ENCODE assay signal across 15 cellular contexts in genomic region chr21:25107708-25108107, GRCh38.
A peak's percentile ranks its signal among the peaks of the same experiment; 100 is the strongest.
DNase-seq lines count a peak whose midpoint lies in the region; ATAC-seq, FAIRE-seq and TF ChIP-seq lines count a peak whose summit lies in the region.
"Had no signal": no experiment of that assay in that cellular context is flagged by ENCODE, and none has a peak within 500 bp of the region (broad histone marks: within the 10 kb centered on the region; RNA-seq: fewer than 3 reads in every experiment).

No MANE protein-coding gene starts in this region.

- TF ChIP-seq EP300 in upper lobe of left lung (IDR thresholded peaks at IDR 0.05), result no peak

- H3K4me3 Mint-ChIP-seq in activated naive CD4-positive, alpha-beta T cell treated with anti-CD3 and anti-CD28 coated beads for 36 hours, result no peak overlapping the region
- H3K4me3 Mint-ChIP-seq: activated naive CD8-positive, alpha-beta T cell treated with anti-CD3 and anti-CD28 coated beads, Interleukin-2, amount 50 U/mL, for 24 hours had no signal

- CTCF ChIA-PET in activated naive CD4-positive, alpha-beta T cell treated with anti-CD3 and anti-CD28 coated beads for 36 hours (lab: Charles Lee), result no interaction called here

- H3K36me3 Mint-ChIP-seq in activated naive CD4-positive, alpha-beta T cell treated with anti-CD3 and anti-CD28 coated beads for 36 hours (ENCODE audit: low read depth), result no peaks in the 10 kb centered on the region

- ATAC-seq in upper lobe of left lung (ENCODE audit: low FRiP score in 2 of 2), result no peak
- ATAC-seq: activated naive CD8-positive, alpha-beta T cell treated with anti-CD3 and anti-CD28 coated beads, Interleukin-2, amount 50 U/mL, for 24 hours; HCT116 had no signal

- no peak overlapping the region for H3K4me3 ChIP-seq in bronchial epithelial cell (ENCODE audit: low read depth, low read length)
- H3K4me3 ChIP-seq in upper lobe of left lung, result no peak overlapping the region
- H3K4me3 ChIP-seq: prostate gland, stomach had no signal

- TF ChIP-seq CTCF in bronchial epithelial cell (IDR thresholded peaks at IDR 0.05; ENCODE audit: insufficient read depth, low read length, severe bottlenecking) (no peak), upper lobe of left lung (IDR thresholded peaks at IDR 0.05) (no peak)

- no peak for FAIRE-seq in bronchial epithelial cell (lab: Jason Lieb, UNC)

- no peaks in the 10 kb centered on the region for H3K4me1 ChIP-seq in upper lobe of left lung
- H3K4me1 ChIP-seq: prostate gland, stomach had no signal

- DNase-seq in GM04504 (ENCODE audit: low read depth), result peak; percentile 61
- DNase-seq in NOMO-1 treated with dmso at 0.1 percent for 144 hours (lab: John Stamatoyannopoulos, UW; ENCODE audit: unreplicated experiment), result peak; percentile 8
- peak; percentile 17 for DNase-seq in bronchial epithelial cell (ENCODE audit: low read depth)
- DNase-seq in renal cortical epithelial cell (ENCODE audit: low read depth), result peak; percentile 94
- DNase-seq in NCI-H2107 (lab: John Stamatoyannopoulos, UW), result no peak
- no peak for DNase-seq in mesenteric fat pad (ENCODE audit: low spot score)
- no peak for DNase-seq in activated naive CD4-positive, alpha-beta T cell treated with anti-CD3 and anti-CD28 coated beads for 36 hours
- no peak for DNase-seq in upper lobe of left lung
- DNase-seq: activated naive CD8-positive, alpha-beta T cell treated with anti-CD3 and anti-CD28 coated beads, Interleukin-2, amount 50 U/mL, for 24 hours; COR-L47; NCI-H2029; stomach; T-helper 9 cell had no signal

- intact Hi-C loops in activated naive CD4-positive, alpha-beta T cell treated with anti-CD3 and anti-CD28 coated beads for 36 hours (cut with micrococcal nuclease), result no loop called here

- TF ChIP-seq POLR2A in upper lobe of left lung (IDR thresholded peaks at IDR 0.05), result no peak

- H3K27ac Mint-ChIP-seq in activated naive CD4-positive, alpha-beta T cell treated with anti-CD3 and anti-CD28 coated beads for 36 hours, result no peak overlapping the region
- H3K27ac Mint-ChIP-seq: activated naive CD8-positive, alpha-beta T cell treated with anti-CD3 and anti-CD28 coated beads, Interleukin-2, amount 50 U/mL, for 24 hours had no signal

- H3K27ac ChIP-seq in upper lobe of left lung, result no peak overlapping the region
- H3K27ac ChIP-seq: prostate gland, stomach had no signal

- no peaks in the 10 kb centered on the region for H3K27me3 ChIP-seq in bronchial epithelial cell (ENCODE audit: control insufficient read depth, insufficient read depth, low read length)
- H3K27me3 ChIP-seq in upper lobe of left lung, result no peaks in the 10 kb centered on the region
- H3K27me3 ChIP-seq: stomach had no signal

- no peaks in the 10 kb centered on the region for H3K9me3 Mint-ChIP-seq in activated naive CD4-positive, alpha-beta T cell treated with anti-CD3 and anti-CD28 coated beads for 36 hours

- no peaks in the 10 kb centered on the region for H3K9me3 ChIP-seq in upper lobe of left lung
- H3K9me3 ChIP-seq: prostate gland, stomach had no signal

- 70 to 84% methylated on average over 3 of the region's 3 CpGs for WGBS in upper lobe of left lung, 2 donors

- no peaks in the 10 kb centered on the region for H3K36me3 ChIP-seq in bronchial epithelial cell (ENCODE audit: control insufficient read depth, insufficient read depth, low read length)
- no peaks in the 10 kb centered on the region for H3K36me3 ChIP-seq in upper lobe of left lung
- H3K36me3 ChIP-seq: prostate gland, stomach had no signal

- no peaks in the 10 kb centered on the region for H3K27me3 Mint-ChIP-seq in activated naive CD4-positive, alpha-beta T cell treated with anti-CD3 and anti-CD28 coated beads for 36 hours (ENCODE audit: low read depth)
- H3K27me3 Mint-ChIP-seq: activated naive CD8-positive, alpha-beta T cell treated with anti-CD3 and anti-CD28 coated beads, Interleukin-2, amount 50 U/mL, for 24 hours had no signal

- no peaks in the 10 kb centered on the region for H3K4me1 Mint-ChIP-seq in activated naive CD4-positive, alpha-beta T cell treated with anti-CD3 and anti-CD28 coated beads for 36 hours (ENCODE audit: low read depth)
- H3K4me1 Mint-ChIP-seq: activated naive CD8-positive, alpha-beta T cell treated with anti-CD3 and anti-CD28 coated beads, Interleukin-2, amount 50 U/mL, for 24 hours had no signal

Comparison
In these comparisons a context has a peak if more than half of its experiments do, and no peak if none do; other contexts are left out.
1. DNase-seq: peak in GM04504 (single experiment), NOMO-1 treated with dmso at 0.1 percent for 144 hours (single experiment), bronchial epithelial cell (single experiment) and renal cortical epithelial cell (single experiment); none in NCI-H2107 (single experiment), mesenteric fat pad (single experiment), activated naive CD4-positive, alpha-beta T cell treated with anti-CD3 and anti-CD28 coated beads for 36 hours (single experiment) and upper lobe of left lung (0 of 2).